9 cellular contexts compared by ENCODE assay signal in genomic region chr1:100443739-100444571, GRCh38.
DNase-seq lines count a peak whose midpoint lies in the region; ATAC-seq and TF ChIP-seq lines count a peak whose summit lies in the region.
"Had no signal": no experiment of that assay in that cellular context is flagged by ENCODE, and none has a peak within 500 bp of the region (broad histone marks: within the 10 kb centered on the region; RNA-seq: fewer than 3 reads in every experiment).

No MANE protein-coding gene starts in this region.

- TF ChIP-seq CTCF in VCaP (conservative IDR thresholded peaks at IDR 0.05) = peak; percentile 22; the same call in 1 of the 2 replicates

- peak; percentile 18 for DNase-seq in NOMO-1 treated with DMSO at 0.1 percent for 48 hours (lab: John Stamatoyannopoulos, UW; ENCODE audit: unreplicated experiment)
- DNase-seq in NOMO-1 treated with dmso at 0.1 percent for 144 hours (lab: John Stamatoyannopoulos, UW; ENCODE audit: unreplicated experiment) = no peak
- peak; percentile 35 for DNase-seq in left kidney (ENCODE audit: low read depth, low spot score)
- DNase-seq in HuH-7.5 (ENCODE audit: low spot score) = no peak
- no peak for DNase-seq in NCI-H510A (lab: John Stamatoyannopoulos, UW)
- no peak for DNase-seq in OCI-M1 (lab: John Stamatoyannopoulos, UW)

- H3K27ac ChIP-seq in VCaP = peak overlapping the region; percentile 61
- H3K27ac ChIP-seq: 22Rv1 had no signal

- ATAC-seq in HG02885 (IDR thresholded peaks at IDR 0.05; ENCODE audit: poor library complexity, unreplicated experiment) = peak; percentile 75

Comparison
In these comparisons a context has a peak if more than half of its experiments do, and no peak if none do; other contexts are left out.
1. DNase-seq: peak in NOMO-1 treated with DMSO at 0.1 percent for 48 hours (single experiment) and left kidney (single experiment); none in NOMO-1 treated with dmso at 0.1 percent for 144 hours (single experiment), HuH-7.5 (single experiment), NCI-H510A (single experiment) and OCI-M1 (single experiment).